22 cellular contexts compared by ENCODE assay signal in the genomic region with DNA sequence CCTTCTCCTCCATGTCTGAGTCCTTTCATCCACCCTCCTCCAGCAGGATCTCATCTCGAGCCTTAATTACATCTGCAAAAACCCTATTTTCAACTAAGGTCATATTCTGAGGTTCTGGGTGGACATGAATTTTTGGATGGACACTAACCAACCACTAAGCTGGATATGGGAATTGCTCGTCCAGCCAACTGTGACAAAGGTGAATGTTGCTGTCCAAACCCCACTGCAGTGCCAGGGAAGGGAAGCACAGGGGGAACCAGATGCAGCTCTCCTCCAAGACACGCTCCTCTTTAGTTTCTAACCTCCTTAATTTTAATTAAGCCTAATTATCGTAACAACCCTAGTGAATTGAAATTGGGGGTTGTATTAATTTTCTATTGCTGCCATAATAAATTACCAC.
"Had no signal": no experiment of that assay in that cellular context is flagged by ENCODE, and none has a peak within 500 bp of the region (broad histone marks: within the 10 kb centered on the region; RNA-seq: fewer than 3 reads in every experiment).

No MANE protein-coding gene starts in this region.

- H3K27ac ChIP-seq: coronary artery, dorsolateral prefrontal cortex, epithelial cell of prostate, esophagus squamous epithelium, gastrocnemius medialis, heart right ventricle, left lung, lower lobe of right lung had no signal

- H3K36me3 ChIP-seq: esophagus squamous epithelium, gastrocnemius medialis, heart right ventricle, left lung, lower lobe of right lung had no signal

- H3K27me3 ChIP-seq: gastrocnemius medialis had no signal

- H3K4me3 ChIP-seq: coronary artery, dorsolateral prefrontal cortex, esophagus squamous epithelium, gastrocnemius medialis, heart right ventricle, left lung, lower lobe of right lung, mucosa of descending colon had no signal

- DNase-seq: dermis blood vessel endothelial cell; effector CD4-positive, alpha-beta T cell; effector memory CD4-positive, alpha-beta T cell; erythroblast; esophagus squamous epithelium; foreskin fibroblast; foreskin melanocyte; gastrocnemius medialis; glutamatergic neuron; heart right ventricle; hippocampal formation; left cardiac atrium; left lung; left ventricle myocardium superior; lower lobe of right lung; mesenchymal stem cell; mucosa of descending colon; naive B cell had no signal

- H3K4me1 ChIP-seq: esophagus squamous epithelium, gastrocnemius medialis, heart right ventricle, left lung, lower lobe of right lung had no signal

- H3K9me3 ChIP-seq: esophagus squamous epithelium, gastrocnemius medialis, left lung, lower lobe of right lung, mucosa of descending colon had no signal

- ATAC-seq: esophagus mucosa, gastrocnemius medialis, left lung, left ventricle myocardium superior, mucosa of descending colon had no signal
